Comparison of ENCODE assay signal across 19 cellular contexts in the genomic region with DNA sequence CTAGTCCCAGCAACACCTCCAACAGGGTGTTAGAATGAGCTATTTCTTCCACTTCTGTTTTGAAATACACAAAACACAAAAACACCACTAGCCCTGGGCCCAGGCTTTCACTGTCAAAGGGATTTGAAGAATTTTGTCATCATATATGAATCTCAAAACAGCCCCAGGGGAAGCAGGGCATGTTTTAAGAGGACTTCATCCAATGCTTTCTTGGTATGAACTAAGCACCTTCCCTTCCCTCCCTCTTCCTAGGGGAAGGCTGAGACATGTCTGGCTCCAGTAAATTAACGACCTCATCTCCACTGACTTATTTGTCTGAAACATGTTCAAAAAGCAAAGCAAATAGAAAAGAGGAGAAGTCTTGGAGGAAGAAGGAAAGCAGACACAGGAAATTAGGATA.
A peak's percentile ranks its signal among the peaks of the same experiment; 100 is the strongest.
DNase-seq lines count a peak whose midpoint lies in the region; ATAC-seq, FAIRE-seq and TF ChIP-seq lines count a peak whose summit lies in the region.
"Had no signal": no experiment of that assay in that cellular context is flagged by ENCODE, and none has a peak within 500 bp of the region (broad histone marks: within the 10 kb centered on the region; RNA-seq: fewer than 3 reads in every experiment).

No MANE protein-coding gene starts in this region.

- H3K4me3 ChIP-seq in fibroblast of mammary gland (ENCODE audit: control insufficient read depth, low read depth, low read length): no peak overlapping the region
- H3K4me3 ChIP-seq: testis had no signal

- FAIRE-seq in H54 (lab: Jason Lieb, UNC): no peak

- TF ChIP-seq CTCF in fibroblast of mammary gland (conservative IDR thresholded peaks at IDR 0.05; ENCODE audit: control insufficient read depth, insufficient read depth, low read depth, low read length): no peak

- TF ChIP-seq POLR2A in H54 (IDR thresholded peaks at IDR 0.05; ENCODE audit: low read depth, low read length): no peak

- DNase-seq in ELR (ENCODE audit: low read depth) (peak; percentile 6), amniotic epithelial cell (ENCODE audit: low read depth) (peak; percentile 11), fibroblast of mammary gland (ENCODE audit: low read depth) (peak; percentile 19), renal cortical epithelial cell (ENCODE audit: low read depth) (peak; percentile 74), DMS 273 treated with DMSO at 0.1 percent for 48 hours (lab: John Stamatoyannopoulos, UW) (no peak), foreskin melanocyte (no peak), H54 (ENCODE audit: insufficient read length, low spot score) (no peak)
- DNase-seq: activated CD4-positive, alpha-beta T cell treated with anti-CD3 and anti-CD28 coated beads for 4 hours; activated gamma-delta T cell treated with Interleukin-2 at 50 U/mL for 16 hours; CD8-positive, alpha-beta T cell; cerebellar nuclear complex; DND-41; effector memory CD8-positive, alpha-beta T cell; HFFc6; left cardiac atrium; midbrain; NCI-H1694; testis had no signal

- ATAC-seq in HG02759 (IDR thresholded peaks at IDR 0.05; ENCODE audit: unreplicated experiment): no peak
- ATAC-seq: CD8-positive, alpha-beta T cell; effector memory CD8-positive, alpha-beta T cell; left cardiac atrium had no signal

Comparison
In these comparisons a context has a peak if more than half of its experiments do, and no peak if none do; other contexts are left out.
1. DNase-seq: peak in ELR (single experiment), amniotic epithelial cell (single experiment), fibroblast of mammary gland (single experiment) and renal cortical epithelial cell (single experiment); none in DMS 273 treated with DMSO at 0.1 percent for 48 hours (single experiment), foreskin melanocyte (single experiment) and H54 (single experiment).